Comparison of ENCODE assay signal across 1 cellular context in the genomic region with DNA sequence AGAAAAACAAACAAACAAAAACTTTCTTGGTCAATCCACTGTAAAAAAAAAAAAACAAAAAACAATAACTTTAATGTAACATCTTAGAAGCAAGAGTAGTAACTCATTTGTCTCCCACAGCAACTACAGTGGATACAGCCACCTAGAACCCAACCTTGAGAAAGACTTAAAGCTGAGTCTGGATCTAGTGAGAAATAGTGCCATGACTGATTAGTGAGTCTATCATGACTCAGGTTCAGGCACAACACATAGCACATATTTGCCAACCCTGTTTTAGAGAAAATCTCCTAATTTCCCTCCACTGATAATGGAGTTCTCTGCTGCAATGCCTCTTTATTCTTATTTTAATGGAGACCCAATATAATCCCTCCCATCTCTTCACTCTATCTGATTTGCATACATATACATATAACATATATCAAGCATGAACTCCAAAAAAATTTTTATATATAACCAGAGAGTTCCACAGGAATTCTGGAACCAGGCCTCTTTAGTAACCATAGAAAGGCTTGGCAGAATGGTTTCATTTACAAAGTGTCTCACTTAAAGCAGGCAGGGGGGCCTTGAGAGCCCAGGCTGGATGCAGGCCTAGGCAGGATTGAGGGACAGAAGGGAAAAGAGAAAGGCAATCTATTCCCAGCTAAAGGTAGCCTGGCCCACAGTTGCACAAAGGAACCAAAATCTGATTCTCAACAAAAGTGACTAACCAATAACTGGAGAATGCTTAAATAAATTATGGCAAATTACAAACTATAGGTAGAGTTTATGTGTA.
A peak's percentile ranks its signal among the peaks of the same experiment; 100 is the strongest.
TF ChIP-seq lines count a peak whose summit lies in the region.

No MANE protein-coding gene starts in this region.

TF ChIP-seq in K562, 482 proteins besides CTCF, POLR2A, EP300 and RAD21:
- TF ChIP-seq, protein P1, sequence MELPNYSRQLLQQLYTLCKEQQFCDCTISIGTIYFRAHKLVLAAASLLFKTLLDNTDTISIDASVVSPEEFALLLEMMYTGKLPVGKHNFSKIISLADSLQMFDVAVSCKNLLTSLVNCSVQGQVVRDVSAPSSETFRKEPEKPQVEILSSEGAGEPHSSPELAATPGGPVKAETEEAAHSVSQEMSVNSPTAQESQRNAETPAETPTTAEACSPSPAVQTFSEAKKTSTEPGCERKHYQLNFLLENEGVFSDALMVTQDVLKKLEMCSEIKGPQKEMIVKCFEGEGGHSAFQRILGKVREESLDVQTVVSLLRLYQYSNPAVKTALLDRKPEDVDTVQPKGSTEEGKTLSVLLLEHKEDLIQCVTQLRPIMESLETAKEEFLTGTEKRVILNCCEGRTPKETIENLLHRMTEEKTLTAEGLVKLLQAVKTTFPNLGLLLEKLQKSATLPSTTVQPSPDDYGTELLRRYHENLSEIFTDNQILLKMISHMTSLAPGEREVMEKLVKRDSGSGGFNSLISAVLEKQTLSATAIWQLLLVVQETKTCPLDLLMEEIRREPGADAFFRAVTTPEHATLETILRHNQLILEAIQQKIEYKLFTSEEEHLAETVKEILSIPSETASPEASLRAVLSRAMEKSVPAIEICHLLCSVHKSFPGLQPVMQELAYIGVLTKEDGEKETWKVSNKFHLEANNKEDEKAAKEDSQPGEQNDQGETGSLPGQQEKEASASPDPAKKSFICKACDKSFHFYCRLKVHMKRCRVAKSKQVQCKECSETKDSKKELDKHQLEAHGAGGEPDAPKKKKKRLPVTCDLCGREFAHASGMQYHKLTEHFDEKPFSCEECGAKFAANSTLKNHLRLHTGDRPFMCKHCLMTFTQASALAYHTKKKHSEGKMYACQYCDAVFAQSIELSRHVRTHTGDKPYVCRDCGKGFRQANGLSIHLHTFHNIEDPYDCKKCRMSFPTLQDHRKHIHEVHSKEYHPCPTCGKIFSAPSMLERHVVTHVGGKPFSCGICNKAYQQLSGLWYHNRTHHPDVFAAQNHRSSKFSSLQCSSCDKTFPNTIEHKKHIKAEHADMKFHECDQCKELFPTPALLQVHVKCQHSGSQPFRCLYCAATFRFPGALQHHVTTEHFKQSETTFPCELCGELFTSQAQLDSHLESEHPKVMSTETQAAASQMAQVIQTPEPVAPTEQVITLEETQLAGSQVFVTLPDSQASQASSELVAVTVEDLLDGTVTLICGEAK (IDR thresholded peaks at IDR 0.05) = 0 out of 2 replicates have a peak, but pooled peaks have one; percentile 29
- TF ChIP-seq, protein P1 (CRISPR knock-in tag; IDR thresholded peaks at IDR 0.05) = no peak
- TF ChIP-seq ZKSCAN1 (IDR thresholded peaks at IDR 0.05; ENCODE audit: low read depth, low read length) = no peak
